8 cellular contexts compared by ENCODE assay signal in the genomic region with DNA sequence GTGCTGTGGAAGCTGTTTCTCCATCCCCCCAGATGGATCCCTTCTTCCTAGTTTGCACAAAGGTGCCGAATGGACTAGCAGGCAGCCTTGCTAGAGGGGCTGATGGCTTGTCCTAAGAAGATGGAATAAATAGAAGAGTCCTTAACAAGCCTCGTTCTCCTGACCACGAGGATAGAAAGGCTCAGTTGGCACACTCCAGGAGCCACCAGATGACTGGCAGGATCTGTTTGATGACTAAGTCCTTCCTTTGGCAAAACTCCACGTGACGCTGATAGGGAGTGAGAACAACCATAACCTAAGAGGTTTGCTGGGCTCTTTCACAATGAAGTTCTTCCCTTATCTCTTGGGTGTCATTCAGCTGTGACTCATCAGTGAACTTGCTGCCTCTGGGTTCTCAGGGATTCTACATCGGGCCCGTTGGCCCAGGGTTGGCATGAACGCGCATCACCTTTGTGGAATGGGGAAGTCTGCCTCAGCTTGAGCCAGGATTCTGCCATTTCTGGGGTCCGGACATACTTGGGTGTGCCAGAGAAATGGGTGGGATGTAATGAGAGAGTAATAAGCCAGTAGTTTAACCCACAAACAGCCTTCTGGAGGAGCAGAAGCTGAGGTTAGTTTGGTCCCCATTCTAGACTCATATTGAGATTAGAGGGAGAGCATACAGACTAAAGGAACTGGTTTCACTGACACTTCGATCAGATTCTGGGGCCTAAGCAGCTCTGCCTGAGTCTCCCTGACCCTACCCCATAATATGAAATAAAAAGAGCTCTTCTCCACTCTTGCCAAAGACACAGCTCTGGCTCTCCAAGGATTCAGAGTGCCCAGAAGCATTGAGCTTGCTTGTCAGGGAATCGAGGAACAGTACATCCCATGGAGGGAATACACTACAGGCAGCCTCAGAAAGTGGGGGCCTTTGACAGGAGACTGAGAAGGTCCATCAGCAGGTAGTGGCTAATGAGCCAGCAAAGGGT. TPM values are rescaled to one million over a fixed set of nuclear protein-coding genes. Genes with fewer than 3 reads are reported as not detected.
DNase-seq lines count a peak whose midpoint lies in the region; ATAC-seq and TF ChIP-seq lines count a peak whose summit lies in the region.

No MANE protein-coding gene starts in this region.

- no peak overlapping the region for H2BK5ac ChIP-seq in IMR-90 (ENCODE audit: low read depth, low read length, poor library complexity, severe bottlenecking)

- peak overlapping the region; percentile 79 for H2AK9ac ChIP-seq in IMR-90 (replicated peaks; ENCODE audit: low read depth, low read length, poor library complexity)

- POLR2A ChIA-PET in IMR-90 (lab: Charles Lee; ENCODE audit: unreplicated experiment): no interaction called here

- no peak overlapping the region for H3K56ac ChIP-seq in IMR-90 (ENCODE audit: extremely low read depth, insufficient read depth, low read length)

- H3K27me3 Mint-ChIP-seq in mesothelial cell of epicardium (ENCODE audit: low read depth): peaks cover 14% of the 10 kb centered on the region
- H3K27me3 Mint-ChIP-seq in activated CD8-positive, alpha-beta memory T cell treated with anti-CD3 and anti-CD28 coated beads, Interleukin-2, amount 10 ng/mL, durations not matched to agents 7 days and 5 days: peaks cover 18% of the 10 kb centered on the region

- no peak overlapping the region for H4K5ac ChIP-seq in IMR-90 (ENCODE audit: low read depth, low read length)

- H3K4me3 ChIP-seq in AG09309 (ENCODE audit: control insufficient read depth, low read depth, low read length) (no peak overlapping the region), IMR-90 (ENCODE audit: insufficient read depth, low read depth, low read length) (no peak overlapping the region), colonic mucosa (no peak overlapping the region), Karpas-422 (ENCODE audit: low read length) (no peak overlapping the region)

- H3K14ac ChIP-seq in IMR-90 (replicated peaks; ENCODE audit: low read depth, low read length): peak overlapping the region; percentile 49; the same call in 1 of the 2 replicates

- H3K4me1 ChIP-seq in IMR-90 (ENCODE audit: control insufficient read depth, insufficient read depth, low read length): peaks cover 8% of the 10 kb centered on the region
- H3K4me1 ChIP-seq in colonic mucosa: peaks cover 10% of the 10 kb centered on the region
- H3K4me1 ChIP-seq in Karpas-422 (ENCODE audit: low read length): peaks cover 20% of the 10 kb centered on the region

- H3K4ac ChIP-seq in IMR-90 (ENCODE audit: low read depth, low read length): peak overlapping the region; percentile 37

- dilution Hi-C loops in IMR-90 (cut with HindIII; ENCODE audit: low sequenced_read_pairs, unreplicated experiment): no loop called here

- TF ChIP-seq CTCF in AG09309 (IDR thresholded peaks at IDR 0.05; ENCODE audit: control insufficient read depth, insufficient read depth, low read depth, low read length, missing control alignments) (no peak), IMR-90 (conservative IDR thresholded peaks at IDR 0.05; ENCODE audit: low read depth, low read length) (no peak), colonic mucosa (IDR thresholded peaks at IDR 0.05) (no peak), mesothelial cell of epicardium (IDR thresholded peaks at IDR 0.05; ENCODE audit: unreplicated experiment) (no peak)

- H3K27ac ChIP-seq in IMR-90 (ENCODE audit: insufficient read depth, low read length) (no peak overlapping the region), colonic mucosa (no peak overlapping the region), Karpas-422 (ENCODE audit: low read length) (no peak overlapping the region)

- peak overlapping the region; percentile 49 for H2AFZ ChIP-seq in IMR-90 (replicated peaks; ENCODE audit: low read length, poor library complexity)
- H2AFZ ChIP-seq in Karpas-422 (ENCODE audit: low read length): no peak overlapping the region

- H3K9me2 ChIP-seq in Karpas-422 (replicated peaks; ENCODE audit: insufficient read depth, low read length): no peaks in the 10 kb centered on the region

- H3K79me1 ChIP-seq in IMR-90 (ENCODE audit: low read depth in 1 of 2, low read length in 2 of 2): no peaks in the 10 kb centered on the region

- in situ Hi-C loops in IMR-90 (cut with MboI; ENCODE audit: low sequenced_read_pairs): no loop called here

- H3K27me3 ChIP-seq in IMR-90 (ENCODE audit: control insufficient read depth, insufficient read depth, low read length) (peaks cover 10% of the 10 kb centered on the region), colonic mucosa (no peaks in the 10 kb centered on the region), Karpas-422 (ENCODE audit: low read length) (no peaks in the 10 kb centered on the region)

- H4K91ac ChIP-seq in IMR-90 (ENCODE audit: insufficient read depth, low read depth, low read length): peak overlapping the region; percentile 47

- peak overlapping the region; percentile 62; the same call in 1 of the 3 replicates for H2BK15ac ChIP-seq in IMR-90 (ENCODE audit: low read depth, low read length)

- no peaks in the 10 kb centered on the region for H3K36me3 Mint-ChIP-seq in mesothelial cell of epicardium
- no peaks in the 10 kb centered on the region for H3K36me3 Mint-ChIP-seq in activated CD8-positive, alpha-beta memory T cell treated with anti-CD3 and anti-CD28 coated beads, Interleukin-2, amount 10 ng/mL, durations not matched to agents 7 days and 5 days

- H3K18ac ChIP-seq in IMR-90 (ENCODE audit: low read depth, low read length): peak overlapping the region; percentile 6; the same call in 1 of the 2 replicates

- peaks cover 12% of the 10 kb centered on the region for H3K4me1 Mint-ChIP-seq in mesothelial cell of epicardium
- peaks cover 10% of the 10 kb centered on the region for H3K4me1 Mint-ChIP-seq in activated CD8-positive, alpha-beta memory T cell treated with anti-CD3 and anti-CD28 coated beads, Interleukin-2, amount 10 ng/mL, durations not matched to agents 7 days and 5 days

- H3K9ac ChIP-seq in IMR-90 (ENCODE audit: low read depth, low read length) (no peak overlapping the region), colonic mucosa (ENCODE audit: low read depth in 2 of 2, low read length in 2 of 2) (no peak overlapping the region), Karpas-422 (ENCODE audit: low read length) (no peak overlapping the region)

- peak overlapping the region; percentile 50 for H3K27ac Mint-ChIP-seq in mesothelial cell of epicardium
- H3K27ac Mint-ChIP-seq in activated CD8-positive, alpha-beta memory T cell treated with anti-CD3 and anti-CD28 coated beads, Interleukin-2, amount 10 ng/mL, durations not matched to agents 7 days and 5 days: no peak overlapping the region

- ATAC-seq in IMR-90 (ENCODE audit: low read depth) (peak; percentile 71), GM21447 (IDR thresholded peaks at IDR 0.05; ENCODE audit: unreplicated experiment) (no peak)
- ATAC-seq in activated CD8-positive, alpha-beta memory T cell treated with anti-CD3 and anti-CD28 coated beads, Interleukin-2, amount 10 ng/mL, durations not matched to agents 7 days and 5 days: no peak

- H2BK20ac ChIP-seq in IMR-90 (ENCODE audit: low read depth, low read length): peak overlapping the region; percentile 78

- no peak overlapping the region for H3K23ac ChIP-seq in IMR-90 (ENCODE audit: low read depth, low read length)

- H3K36me3 ChIP-seq in IMR-90 (ENCODE audit: control insufficient read depth, insufficient read depth, low read length) (no peaks in the 10 kb centered on the region), colonic mucosa (no peaks in the 10 kb centered on the region), Karpas-422 (ENCODE audit: insufficient read depth, low read length) (no peaks in the 10 kb centered on the region)

- peak overlapping the region; percentile 85 for H2AK5ac ChIP-seq in IMR-90 (ENCODE audit: low read depth, low read length)

- DNase-seq in AG09309 (ENCODE audit: low read depth) (peak; percentile 99), IMR-90 (peak; percentile 100), colonic mucosa (peak; percentile 88), mesothelial cell of epicardium (ENCODE audit: low spot score in 2 of 2, unreplicated experiment in 2 of 2) (no peak), cortex of kidney (lab: John Stamatoyannopoulos, UW) (no peak), Karpas-422 (no peak)
- no peak for DNase-seq in activated CD8-positive, alpha-beta memory T cell treated with anti-CD3 and anti-CD28 coated beads, Interleukin-2, amount 10 ng/mL, durations not matched to agents 7 days and 5 days

- CTCF ChIA-PET in IMR-90 (lab: Yijun Ruan, JAX): no interaction called here
- CTCF ChIA-PET in activated CD8-positive, alpha-beta memory T cell treated with anti-CD3 and anti-CD28 coated beads, Interleukin-2, amount 10 ng/mL, durations not matched to agents 7 days and 5 days (lab: Charles Lee): interaction anchor here (1.2 to 4.3 kb wide), 3 partner anchors 10 to 90 kb away, joined by 3 to 38 read pairs (median 10); a partner anchor contains a TSS

- no peaks in the 10 kb centered on the region for H3K79me2 ChIP-seq in Karpas-422 (ENCODE audit: low read length)

- peak; percentile 46; the same call in 1 of the 2 replicates for TF ChIP-seq POLR2A in IMR-90 (IDR thresholded peaks at IDR 0.05; ENCODE audit: low read depth, low read length)

- no TSS peak for BruUV-seq in IMR-90 (replicated peaks; lab: Mats Ljungman, UMichigan)

- H3K9me1 ChIP-seq in IMR-90 (ENCODE audit: insufficient read depth, low read length): peaks cover 14% of the 10 kb centered on the region

- H4K20me1 ChIP-seq in IMR-90 (ENCODE audit: insufficient read depth, low read length) (no peaks in the 10 kb centered on the region), Karpas-422 (ENCODE audit: insufficient read depth, low read depth, low read length) (peaks cover 11% of the 10 kb centered on the region; the same call in 1 of the 2 replicates)

- intact Hi-C loops in IMR-90 (cut with micrococcal nuclease) (loop anchor here (2.0 kb wide), 1 partner anchor 29 kb away; no protein-coding TSS in a partner anchor), colonic mucosa (cut with DNase I) (no loop called here)

- H3K4me2 ChIP-seq in IMR-90 (ENCODE audit: low read depth, low read length) (no peak overlapping the region; the same call in 1 of the 2 replicates), Karpas-422 (ENCODE audit: low read depth, low read length, poor library complexity, severe bottlenecking) (no peak overlapping the region)

- WGBS in IMR-90 (ENCODE audit: extremely low coverage in 2 of 2, insufficient read length in 1 of 2), 2 experiments: 20% methylated on average over 2 of the region's 12 CpGs; no CpG with 5 or more reads in 1 of the 2 experiments

- H4K8ac ChIP-seq in IMR-90 (ENCODE audit: low read depth in 2 of 2, low read length in 2 of 2): peak overlapping the region; percentile 17 to 22; a peak in 2 of 4 replicates

- no peaks in the 10 kb centered on the region for H3K9me3 ChIP-seq in IMR-90 (ENCODE audit: control insufficient read depth, insufficient read depth, low read length)
- no peaks in the 10 kb centered on the region for H3K9me3 ChIP-seq in colonic mucosa
- no peaks in the 10 kb centered on the region for H3K9me3 ChIP-seq in Karpas-422 (ENCODE audit: low read length)

- no peaks in the 10 kb centered on the region for H3K9me3 Mint-ChIP-seq in mesothelial cell of epicardium
- H3K9me3 Mint-ChIP-seq in activated CD8-positive, alpha-beta memory T cell treated with anti-CD3 and anti-CD28 coated beads, Interleukin-2, amount 10 ng/mL, durations not matched to agents 7 days and 5 days (ENCODE audit: low read depth): peaks cover 7% of the 10 kb centered on the region

- H3K4me3 Mint-ChIP-seq in mesothelial cell of epicardium: peak overlapping the region; percentile 34
- H3K4me3 Mint-ChIP-seq in activated CD8-positive, alpha-beta memory T cell treated with anti-CD3 and anti-CD28 coated beads, Interleukin-2, amount 10 ng/mL, durations not matched to agents 7 days and 5 days: no peak overlapping the region

- H2BK120ac ChIP-seq in IMR-90 (ENCODE audit: low read depth, low read length): peak overlapping the region; percentile 23

- TF ChIP-seq RAD21 in IMR-90 (IDR thresholded peaks at IDR 0.05; ENCODE audit: low read length): no peak

RNA-seq across cellular contexts. Expression of a gene that starts 2.0 kb away (rescaled TPM):
- 0.18 and 0.28 TPM in 2 replicates for total RNA-seq in IMR-90 (2012; rRNA removed)
- 0.43 and 0.50 TPM in 2 replicates for polyA plus RNA-seq in IMR-90 (2012; rRNA removed)
- 0.28 and 0.85 TPM in 2 replicates for polyA plus RNA-seq in IMR-90 (2012; cell fraction: cytosol; rRNA removed)
- polyA plus RNA-seq in IMR-90 (2012; cell fraction: nucleus; rRNA removed; ENCODE audit: low replicate concordance): 1.4 and 1.7 TPM in 2 replicates
- 10 to 100 TPM; 15.7 to 31.2 TPM for total RNA-seq in colonic mucosa
- 9.1 to 9.9 TPM (median 9.2 TPM) in 3 replicates for total RNA-seq in mesothelial cell of epicardium
- total RNA-seq in activated CD8-positive, alpha-beta memory T cell treated with anti-CD3 and anti-CD28 coated beads, Interleukin-2, amount 10 ng/mL, durations not matched to agents 7 days and 5 days: 1 to 10 TPM; 3.3 TPM
- total RNA-seq in Karpas-422 (2014; rRNA removed; shearing (Covaris generic); ENCODE audit: low replicate concordance): 0.07 and 0.43 TPM in 2 replicates

Comparison
In these comparisons a context has a peak if more than half of its experiments do, and no peak if none do; other contexts are left out.
1. DNase-seq: peak in AG09309 (single experiment), IMR-90 (single experiment) and colonic mucosa (single experiment); none in mesothelial cell of epicardium (0 of 2), activated CD8-positive, alpha-beta memory T cell treated with anti-CD3 and anti-CD28 coated beads, Interleukin-2, amount 10 ng/mL, durations not matched to agents 7 days and 5 days (single experiment), cortex of kidney (single experiment) and Karpas-422 (single experiment).